In genomic region chr3:143389388-143389787, GRCh38 we compare ENCODE assay signal across 22 cellular contexts.
A peak's percentile ranks its signal among the peaks of the same experiment; 100 is the strongest.
DNase-seq lines count a peak whose midpoint lies in the region; ATAC-seq, FAIRE-seq and TF ChIP-seq lines count a peak whose summit lies in the region.
"Had no signal": no experiment of that assay in that cellular context is flagged by ENCODE, and none has a peak within 500 bp of the region (broad histone marks: within the 10 kb centered on the region; RNA-seq: fewer than 3 reads in every experiment).

No MANE protein-coding gene starts in this region.

- no TSS peak for BruUV-seq in GM12878 (replicated peaks; lab: Mats Ljungman, UMichigan)

- WGBS in GM12878 (ENCODE audit: insufficient coverage, insufficient replicate concordance, low lambda C conversion rate, missing lambda C conversion rate) = 68% methylated on average over 2 of the region's 2 CpGs

- TF ChIP-seq RAD21 in GM12878 (IDR thresholded peaks at IDR 0.05; ENCODE audit: insufficient read depth, low read depth, low read length) = no peak

- TF ChIP-seq CTCF in GM10266 (IDR thresholded peaks at IDR 0.05; ENCODE audit: control insufficient read depth, insufficient read depth, low read depth, missing control alignments) = no peak
- TF ChIP-seq CTCF in GM12878 (IDR thresholded peaks at IDR 0.05 in 2 of 3, conservative IDR thresholded peaks at IDR 0.05 in 1 of 3; ENCODE audit: control insufficient read depth in 2 of 3, extremely low read depth in 1 of 3, insufficient read depth in 1 of 3, low read depth in 3 of 3, low read length in 3 of 3) = no peak

- CTCF ChIA-PET in GM12878 (lab: Yijun Ruan, JAX) = no interaction called here

- H3K4me3 ChIP-seq in GM12878 = no peak overlapping the region
- H3K4me3 ChIP-seq: BLaER1, GM23248 had no signal

- RAD21 ChIA-PET in GM12878 (lab: Charles Lee; ENCODE audit: unreplicated experiment) = no interaction called here

- TF ChIP-seq EP300 in GM12878 (IDR thresholded peaks at IDR 0.05; ENCODE audit: borderline replicate concordance in 1 of 2, control insufficient read depth in 1 of 2, low read depth in 2 of 2, low read length in 2 of 2) = no peak

- H3K79me2 ChIP-seq in GM12878 (ENCODE audit: control insufficient read depth, insufficient read depth, low read length) = no peaks in the 10 kb centered on the region

- TF ChIP-seq POLR2A in GM12878 (IDR thresholded peaks at IDR 0.05; ENCODE audit: low read depth, low read length) = no peak

- H3K36me3 ChIP-seq in GM12878 (ENCODE audit: control insufficient read depth in 2 of 2, insufficient read depth in 2 of 2, low read length in 1 of 2) = no peaks in the 10 kb centered on the region
- H3K36me3 ChIP-seq: BLaER1 had no signal

- DNase-seq in GM10266 (ENCODE audit: extremely low spot score) (peak; percentile 10), GM12878 (ENCODE audit: low read depth, low spot score) (no peak), NCI-H774 (lab: John Stamatoyannopoulos, UW) (no peak)
- DNase-seq: Caco-2; CD4-positive, CD25-positive, alpha-beta regulatory T cell; CD8-positive, alpha-beta T cell; DMS153; DND-41; GDM1; GM23248; H7; HCEC 1CT had no signal

- no peak overlapping the region for H3K9ac ChIP-seq in GM12878 (ENCODE audit: control insufficient read depth, insufficient read depth, low read length)
- H3K9ac ChIP-seq: BLaER1, GM23248 had no signal

- no peaks in the 10 kb centered on the region for H3K27me3 ChIP-seq in GM12878 (replicated peaks in 1 of 2; ENCODE audit: control insufficient read depth in 2 of 2, insufficient read depth in 2 of 2, low read length in 1 of 2)
- H3K27me3 ChIP-seq: BLaER1 had no signal

- H3K9me3 ChIP-seq in GM12878 (replicated peaks; ENCODE audit: control insufficient read depth, insufficient read depth, low read length) = peaks cover 2% of the 10 kb centered on the region; the same call in 2 of the 3 replicates
- H3K9me3 ChIP-seq: Caco-2 had no signal

- peak; percentile 48 for ATAC-seq in GM18868 (IDR thresholded peaks at IDR 0.05; ENCODE audit: unreplicated experiment)
- peak; percentile 42 for ATAC-seq in HG03432 (IDR thresholded peaks at IDR 0.05; ENCODE audit: unreplicated experiment)
- peak; percentile 46 for ATAC-seq in GM12878
- no peak for ATAC-seq in GM21390 (IDR thresholded peaks at IDR 0.05; ENCODE audit: unreplicated experiment)
- ATAC-seq in HG03108 (IDR thresholded peaks at IDR 0.05; ENCODE audit: unreplicated experiment) = no peak
- ATAC-seq: CD8-positive, alpha-beta T cell had no signal

- intact Hi-C loops in GM12878 (cut with micrococcal nuclease; ENCODE audit: unreplicated experiment) = no loop called here

- in situ Hi-C loops in GM12878 (cut with MboI) = no loop called here

- H4K20me1 ChIP-seq in GM12878 (ENCODE audit: control insufficient read depth, insufficient read depth) = no peaks in the 10 kb centered on the region
- H4K20me1 ChIP-seq: BLaER1 had no signal

- no peak overlapping the region for H2AFZ ChIP-seq in GM12878 (ENCODE audit: control insufficient read depth, low read depth, low read length)
- H2AFZ ChIP-seq: GM23248 had no signal

- H3K4me2 ChIP-seq in GM12878 (ENCODE audit: control insufficient read depth, insufficient read depth) = no peak overlapping the region
- H3K4me2 ChIP-seq: BLaER1 had no signal

- H3K27ac ChIP-seq in GM12878 (ENCODE audit: control insufficient read depth, insufficient read depth) = no peak overlapping the region
- H3K27ac ChIP-seq: 22Rv1, BLaER1, C4-2B, GM23248 had no signal

- POLR2A ChIA-PET in GM12878 (lab: Charles Lee) = no interaction called here

- FAIRE-seq in GM12878 (lab: Jason Lieb, UNC) = peak; percentile 13
- FAIRE-seq: A204.1, GM18507, H1 had no signal

- H3K4me1 ChIP-seq in GM12878 (ENCODE audit: control insufficient read depth, insufficient read depth, low read length) = no peaks in the 10 kb centered on the region
- H3K4me1 ChIP-seq: Caco-2 had no signal

- SMC1A ChIA-PET in GM12878 (lab: Charles Lee; ENCODE audit: uncharacterized antibody, unreplicated experiment) = no interaction called here

TF ChIP-seq in GM12878, 131 proteins besides CTCF, POLR2A, EP300 and RAD21:
- TF ChIP-seq HDAC6 (IDR thresholded peaks at IDR 0.05; ENCODE audit: unreplicated experiment) (no peak), IKZF1 (conservative IDR thresholded peaks at IDR 0.05) (no peak), RUNX3 (IDR thresholded peaks at IDR 0.05; ENCODE audit: low read length) (no peak), ZNF622 (IDR thresholded peaks at IDR 0.05) (no peak), SP1 (IDR thresholded peaks at IDR 0.05; ENCODE audit: low read depth, low read length) (no peak), HCFC1 (IDR thresholded peaks at IDR 0.05; ENCODE audit: low read length) (no peak), RCOR1 (conservative IDR thresholded peaks at IDR 0.05; ENCODE audit: low read depth, low read length) (no peak), PAX5 (IDR thresholded peaks at IDR 0.05; ENCODE audit: borderline replicate concordance, low read depth, low read length) (no peak), BACH1 (IDR thresholded peaks at IDR 0.05; ENCODE audit: borderline replicate concordance) (no peak)

Comparison
In these comparisons a context has a peak if more than half of its experiments do, and no peak if none do; other contexts are left out.
1. ATAC-seq: peak in GM18868 (single experiment), HG03432 (single experiment) and GM12878 (single experiment); none in GM21390 (single experiment) and HG03108 (single experiment).